Comparison of ENCODE assay signal across 29 cellular contexts in genomic region chr6:92000112-92000511, GRCh38.
DNase-seq lines count a peak whose midpoint lies in the region; ATAC-seq, FAIRE-seq and TF ChIP-seq lines count a peak whose summit lies in the region.
"Had no signal": no experiment of that assay in that cellular context is flagged by ENCODE, and none has a peak within 500 bp of the region (broad histone marks: within the 10 kb centered on the region; RNA-seq: fewer than 3 reads in every experiment).

No MANE protein-coding gene starts in this region.

- no peaks in the 10 kb centered on the region for H3K79me2 ChIP-seq in HepG2 (ENCODE audit: insufficient read depth, low read length)

- H3K27me3 ChIP-seq in HepG2 (ENCODE audit: control insufficient read depth in 1 of 2, insufficient read depth in 2 of 2, low read length in 2 of 2): no peaks in the 10 kb centered on the region
- H3K27me3 ChIP-seq in right lobe of liver: no peaks in the 10 kb centered on the region
- H3K27me3 ChIP-seq: BE2C; BLaER1; BLaER1 treated with 17β-estradiol and CSF1 and Interleukin-3, amounts not matched to agents 10 nM and 100 nM had no signal

- FAIRE-seq in HepG2 (lab: Jason Lieb, UNC): no peak
- FAIRE-seq: A204.1, A549, D721Med had no signal

- H4K20me1 ChIP-seq in HepG2 (ENCODE audit: insufficient read depth, low read length): no peaks in the 10 kb centered on the region
- H4K20me1 ChIP-seq: BLaER1; BLaER1 treated with 17β-estradiol and CSF1 and Interleukin-3, amounts not matched to agents 10 nM and 100 nM had no signal

- H3K9me3 ChIP-seq in HepG2 (ENCODE audit: low read length) (no peaks in the 10 kb centered on the region; the same call in 1 of the 2 replicates), right lobe of liver (no peaks in the 10 kb centered on the region)
- H3K9me3 ChIP-seq: A549, BE2C, BLaER1, Caco-2 had no signal

- no peak overlapping the region for H3K4me3 ChIP-seq in HepG2 (replicated peaks in 1 of 3; ENCODE audit: insufficient read depth in 1 of 3, low read depth in 2 of 3, low read length in 3 of 3)
- H3K4me3 ChIP-seq in right lobe of liver: no peak overlapping the region
- H3K4me3 ChIP-seq: A549; BLaER1; BLaER1 treated with 17β-estradiol and CSF1 and Interleukin-3, amounts not matched to agents 10 nM and 100 nM had no signal

- no peak overlapping the region for H3K9ac ChIP-seq in HepG2 (ENCODE audit: insufficient read depth, low read depth, low read length)
- H3K9ac ChIP-seq: BLaER1; BLaER1 treated with 17β-estradiol and CSF1 and Interleukin-3, amounts not matched to agents 10 nM and 100 nM had no signal

- POLR2A ChIA-PET in HepG2 (lab: Yijun Ruan, JAX): no interaction called here

- H2AFZ ChIP-seq in HepG2 (ENCODE audit: low read length): no peak overlapping the region

- TF ChIP-seq POLR2A in HepG2 (IDR thresholded peaks at IDR 0.05; ENCODE audit: insufficient read depth in 1 of 2, low read depth in 2 of 2, low read length in 2 of 2): no peak
- TF ChIP-seq POLR2A in right lobe of liver (IDR thresholded peaks at IDR 0.05): no peak

- TF ChIP-seq EP300 in HepG2 (IDR thresholded peaks at IDR 0.05; ENCODE audit: low read depth in 2 of 2, low read length in 2 of 2): no peak
- no peak for TF ChIP-seq EP300 in HepG2 (CRISPR knock-in tag; IDR thresholded peaks at IDR 0.05; ENCODE audit: borderline replicate concordance)

- 1% methylated on average over 3 of the region's 3 CpGs for WGBS in HepG2 (ENCODE audit: low lambda C conversion rate)
- 58% methylated on average over 3 of the region's 3 CpGs for WGBS in right lobe of liver (ENCODE audit: insufficient coverage, low coverage, low lambda C conversion rate, missing lambda C conversion rate)

- CTCF ChIA-PET in HepG2 (lab: Yijun Ruan, JAX; ENCODE audit: low intra/inter-chr PET ratio, low total read pairs): no interaction called here

- BruUV-seq in HepG2 (replicated peaks; lab: Mats Ljungman, UMichigan): no TSS peak

- H3K27ac ChIP-seq in HepG2 (ENCODE audit: extremely low read length, insufficient read depth, low read length) (no peak overlapping the region), right lobe of liver (no peak overlapping the region)
- H3K27ac ChIP-seq: 22Rv1; A549; BLaER1; BLaER1 treated with 17β-estradiol and CSF1 and Interleukin-3, amounts not matched to agents 10 nM and 100 nM; C4-2B had no signal

- no peak for TF ChIP-seq RAD21 in HepG2 (CRISPR knock-in tag; IDR thresholded peaks at IDR 0.05)

- in situ Hi-C loops in HepG2 (cut with HindIII; ENCODE audit: extremely low pct_ligation_motif_present, low pct_unique_long_range_greater_than_20kb): no loop called here

- intact Hi-C loops in HepG2 (cut with micrococcal nuclease; ENCODE audit: unreplicated experiment) (no loop called here), right lobe of liver (cut with DNase I) (no loop called here)

- DNase-seq in HepG2 (ENCODE audit: low spot score) (no peak), right lobe of liver (no peak)
- DNase-seq: 8988T; ACHN; AML-193; BE2C; C1 segment of cervical spinal cord; Caco-2; Calu3; CD4-positive, alpha-beta memory T cell; CD4-positive, alpha-beta T cell; CD4-positive, CD25-positive, alpha-beta regulatory T cell; CD8-positive, alpha-beta memory T cell; CD8-positive, alpha-beta T cell; COR-L47; DMS 273 treated with DMSO at 0.1 percent for 48 hours; DMS153; DMS53; DMS79; DMS79 treated with DMSO at 0.1 percent for 48 hours; DND-41; EL had no signal

- TF ChIP-seq CTCF in HepG2 (CRISPR knock-in tag; IDR thresholded peaks at IDR 0.05) (no peak), right lobe of liver (IDR thresholded peaks at IDR 0.05) (no peak)

- no peak for ATAC-seq in HepG2
- no peak for ATAC-seq in right lobe of liver
- ATAC-seq: A549; CD8-positive, alpha-beta T cell had no signal

- no peaks in the 10 kb centered on the region for H3K36me3 ChIP-seq in HepG2 (replicated peaks in 1 of 2; ENCODE audit: control insufficient read depth in 1 of 2, insufficient read depth in 2 of 2, low read length in 2 of 2)
- no peaks in the 10 kb centered on the region for H3K36me3 ChIP-seq in right lobe of liver
- H3K36me3 ChIP-seq: BE2C; BLaER1; BLaER1 treated with 17β-estradiol and CSF1 and Interleukin-3, amounts not matched to agents 10 nM and 100 nM had no signal

- H3K4me2 ChIP-seq in HepG2 (ENCODE audit: low read depth, low read length): no peak overlapping the region
- H3K4me2 ChIP-seq: A549; BLaER1; BLaER1 treated with 17β-estradiol and CSF1 and Interleukin-3, amounts not matched to agents 10 nM and 100 nM had no signal

- H3K4me1 ChIP-seq in HepG2 (ENCODE audit: insufficient read depth, low read length) (no peaks in the 10 kb centered on the region), right lobe of liver (no peaks in the 10 kb centered on the region)
- H3K4me1 ChIP-seq: A549; BE2C; BLaER1; BLaER1 treated with 17β-estradiol and CSF1 and Interleukin-3, amounts not matched to agents 10 nM and 100 nM; Caco-2 had no signal

TF ChIP-seq in HepG2, 621 proteins besides CTCF, POLR2A, EP300 and RAD21:
- TF ChIP-seq MAFK (conservative IDR thresholded peaks at IDR 0.05 in 1 of 2, IDR thresholded peaks at IDR 0.05 in 1 of 2; ENCODE audit: low read length in 2 of 2): peak; percentile 56 to 75
- peak; percentile 53; the same call in 1 of the 2 replicates for TF ChIP-seq MAFF (IDR thresholded peaks at IDR 0.05; ENCODE audit: low read depth, low read length)
- no peak for TF ChIP-seq KLF15 (CRISPR knock-in tag; IDR thresholded peaks at IDR 0.05; ENCODE audit: borderline replicate concordance)
TF ChIP-seq in HepG2: peak in this region for 2.
